In genomic region chr15:77723756-77724155, GRCh38 we compare ENCODE assay signal across 15 cellular contexts.
A peak's percentile ranks its signal among the peaks of the same experiment; 100 is the strongest.
DNase-seq lines count a peak whose midpoint lies in the region; ATAC-seq and TF ChIP-seq lines count a peak whose summit lies in the region.
"Had no signal": no experiment of that assay in that cellular context is flagged by ENCODE, and none has a peak within 500 bp of the region (broad histone marks: within the 10 kb centered on the region; RNA-seq: fewer than 3 reads in every experiment).

No MANE protein-coding gene starts in this region.

- TF ChIP-seq CTCF in heart left ventricle (IDR thresholded peaks at IDR 0.05), result no peak

- H3K4me1 ChIP-seq in heart left ventricle (peaks cover 0 to 7% (median 0%) of the 10 kb centered on the region in 12 donors), neuronal stem cell (ENCODE audit: control insufficient read depth in 2 of 2, insufficient read depth in 1 of 2, low read depth in 1 of 2, low read length in 2 of 2) (no peaks in the 10 kb centered on the region)
- H3K4me1 ChIP-seq: Caco-2 had no signal

- H3K27ac ChIP-seq in heart left ventricle (no peak overlapping the region), cingulate gyrus (ENCODE audit: low read depth, low read length) (peak overlapping the region; percentile 60), neuronal stem cell (replicated peaks; ENCODE audit: low read length) (no peak overlapping the region)
- H3K27ac ChIP-seq: HL-60 had no signal

- H4K8ac ChIP-seq in neuronal stem cell (ENCODE audit: low read depth, low read length), result no peak overlapping the region

- H2BK15ac ChIP-seq in neuronal stem cell (ENCODE audit: low read length), result no peak overlapping the region

- WGBS in heart left ventricle, 4 donors, result 35 to 66% (median 54%) methylated on average over 16 of the region's 16 CpGs
- WGBS in neuronal stem cell (ENCODE audit: extremely low coverage in 2 of 2, insufficient read length in 2 of 2, insufficient replicate concordance in 1 of 2), 2 donors, result no CpG with 5 or more reads among the region's 16 CpGs

- H3K36me3 ChIP-seq in heart left ventricle (no peaks in the 10 kb centered on the region), neuronal stem cell (replicated peaks in 1 of 2; ENCODE audit: control insufficient read depth in 2 of 2, insufficient read depth in 2 of 2, low read length in 2 of 2) (no peaks in the 10 kb centered on the region)

- H2AFZ ChIP-seq in neuronal stem cell (ENCODE audit: low read length), result no peak overlapping the region

- H3K36me3 Mint-ChIP-seq in activated T-cell treated with anti-CD3 and anti-CD28 coated beads, Interleukin-2, amount 50 U/mL, for 24 hours (ENCODE audit: low read depth), result no peaks in the 10 kb centered on the region
- H3K36me3 Mint-ChIP-seq: CD14-positive monocyte; CD8-positive, alpha-beta memory T cell had no signal

- H3K4me3 ChIP-seq in heart left ventricle (no peak overlapping the region), neuronal stem cell (ENCODE audit: low read length in 2 of 2) (no peak overlapping the region)

- H3K18ac ChIP-seq in neuronal stem cell (ENCODE audit: low read length), result no peak overlapping the region

- H3K4me1 Mint-ChIP-seq in activated T-cell treated with anti-CD3 and anti-CD28 coated beads, Interleukin-2, amount 50 U/mL, for 24 hours (ENCODE audit: low read depth), result no peaks in the 10 kb centered on the region
- H3K4me1 Mint-ChIP-seq: B cell; CD14-positive monocyte; CD8-positive, alpha-beta memory T cell had no signal

- H3K9ac ChIP-seq in neuronal stem cell (ENCODE audit: low read depth, low read length, poor library complexity), result no peak overlapping the region

- intact Hi-C loops in heart left ventricle (cut with DNase I), result no loop called here
- intact Hi-C loops in cardiac septum (cut with DNase I), result no loop called here

- H2AK5ac ChIP-seq in neuronal stem cell (ENCODE audit: low read depth, low read length), result no peak overlapping the region

- DNase-seq in heart left ventricle (peak in 1 of 5 donors; percentile 39), cardiac septum (ENCODE audit: low spot score) (no peak), neuronal stem cell (ENCODE audit: low spot score) (no peak), SHP77 (lab: John Stamatoyannopoulos, UW) (no peak)
- no peak for DNase-seq in activated T-cell treated with anti-CD3 and anti-CD28 coated beads, Interleukin-2, amount 50 U/mL, for 24 hours
- DNase-seq: Caco-2; CD8-positive, alpha-beta memory T cell; DND-41; GDM1 had no signal

- no peak overlapping the region for H2BK120ac ChIP-seq in neuronal stem cell (ENCODE audit: low read depth, low read length)

- no peak overlapping the region for H2BK12ac ChIP-seq in neuronal stem cell (ENCODE audit: low read length)

- H3K27me3 ChIP-seq in heart left ventricle (peaks cover 0 to 10% (median 0%) of the 10 kb centered on the region in 9 donors), neuronal stem cell (ENCODE audit: control insufficient read depth in 3 of 3, insufficient read depth in 3 of 3, low read depth in 1 of 3, low read length in 3 of 3) (peaks cover 0 to 32% (median 0%) of the 10 kb centered on the region in 3 experiments)

- H3K14ac ChIP-seq in neuronal stem cell (ENCODE audit: low read length), result no peak overlapping the region

- no peak overlapping the region for H3K23ac ChIP-seq in neuronal stem cell (ENCODE audit: low read depth, low read length, poor library complexity)

- H3K79me1 ChIP-seq in neuronal stem cell (ENCODE audit: low read depth, low read length), result no peaks in the 10 kb centered on the region

- H3K4me2 ChIP-seq in neuronal stem cell (ENCODE audit: insufficient read depth, low read length, poor library complexity, severe bottlenecking), result no peak overlapping the region

- H3K9me3 ChIP-seq in heart left ventricle (no peaks in the 10 kb centered on the region), neuronal stem cell (replicated peaks in 1 of 2; ENCODE audit: control insufficient read depth in 2 of 2, insufficient read depth in 1 of 2, low read depth in 1 of 2, low read length in 2 of 2) (no peaks in the 10 kb centered on the region)
- H3K9me3 ChIP-seq: Caco-2 had no signal

- H3K4me3 Mint-ChIP-seq in activated T-cell treated with anti-CD3 and anti-CD28 coated beads, Interleukin-2, amount 50 U/mL, for 24 hours, result no peak overlapping the region
- H3K4me3 Mint-ChIP-seq: B cell; CD14-positive monocyte; CD8-positive, alpha-beta memory T cell had no signal

- H2BK5ac ChIP-seq in neuronal stem cell (ENCODE audit: low read length), result peak overlapping the region; percentile 75

- no peak overlapping the region for H3K4ac ChIP-seq in neuronal stem cell (ENCODE audit: low read length)

- TF ChIP-seq POLR2A in heart left ventricle (IDR thresholded peaks at IDR 0.05), result no peak

- H3K27me3 Mint-ChIP-seq in activated T-cell treated with anti-CD3 and anti-CD28 coated beads, Interleukin-2, amount 50 U/mL, for 24 hours, result no peaks in the 10 kb centered on the region

- ATAC-seq in heart left ventricle (peak in 3 of 4 donors; percentile 35 to 75 (median 69)), GM19328 (IDR thresholded peaks at IDR 0.05; ENCODE audit: unreplicated experiment) (no peak)
- ATAC-seq: HCT116 had no signal

- H3K27ac Mint-ChIP-seq in activated T-cell treated with anti-CD3 and anti-CD28 coated beads, Interleukin-2, amount 50 U/mL, for 24 hours, result no peak overlapping the region
- H3K27ac Mint-ChIP-seq: B cell; CD8-positive, alpha-beta memory T cell had no signal

- H4K91ac ChIP-seq in neuronal stem cell (ENCODE audit: low read depth, low read length, poor library complexity), result no peak overlapping the region

- H3K9me3 Mint-ChIP-seq in activated T-cell treated with anti-CD3 and anti-CD28 coated beads, Interleukin-2, amount 50 U/mL, for 24 hours, result no peaks in the 10 kb centered on the region
- H3K9me3 Mint-ChIP-seq: CD14-positive monocyte; CD8-positive, alpha-beta memory T cell had no signal
